11 cellular contexts compared by ENCODE assay signal in the genomic region with DNA sequence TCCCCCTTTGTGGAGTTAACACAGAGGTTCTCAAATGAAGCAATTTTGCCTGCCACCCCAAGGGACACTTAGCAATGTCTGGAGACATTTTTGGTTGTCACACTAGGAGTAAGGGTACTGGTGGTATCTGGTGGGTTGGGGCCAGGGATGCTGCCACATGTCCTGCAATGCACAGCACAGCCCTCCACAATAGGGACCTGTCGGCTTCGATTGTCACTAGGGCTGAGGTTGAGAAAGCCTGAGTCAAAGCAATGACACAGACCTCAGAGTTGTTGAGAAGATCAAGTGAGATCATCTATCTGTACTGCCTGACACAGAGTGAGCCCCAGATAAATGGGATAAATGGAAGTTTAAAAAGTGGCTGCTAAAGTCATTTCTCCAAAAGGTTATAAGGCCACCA.
DNase-seq lines count a peak whose midpoint lies in the region; ATAC-seq and TF ChIP-seq lines count a peak whose summit lies in the region.
"Had no signal": no experiment of that assay in that cellular context is flagged by ENCODE, and none has a peak within 500 bp of the region (broad histone marks: within the 10 kb centered on the region; RNA-seq: fewer than 3 reads in every experiment).

No MANE protein-coding gene starts in this region.

- peak overlapping the region; percentile 76 for H3K27ac Mint-ChIP-seq in neural progenitor cell
- H3K27ac Mint-ChIP-seq in activated CD4-positive, alpha-beta T cell treated with anti-CD3 and anti-CD28 coated beads, Interleukin-2, amount 10 ng/mL, durations not matched to agents 7 days and 5 days, result no peak overlapping the region
- H3K27ac Mint-ChIP-seq: B cell; stimulated activated naive CD8-positive, alpha-beta T cell treated with anti-CD3 and anti-CD28 coated beads, Interleukin-15, Interleukin-2, amounts not matched to agents 100 ng/mL and 50 ng/mL, for 24 hours had no signal

- H3F3A ChIP-seq in neural progenitor cell (ENCODE audit: low read depth), result no peaks in the 10 kb centered on the region

- H3K4me1 Mint-ChIP-seq in neural progenitor cell, result no peaks in the 10 kb centered on the region
- no peaks in the 10 kb centered on the region for H3K4me1 Mint-ChIP-seq in activated CD4-positive, alpha-beta T cell treated with anti-CD3 and anti-CD28 coated beads, Interleukin-2, amount 10 ng/mL, durations not matched to agents 7 days and 5 days
- H3K4me1 Mint-ChIP-seq: B cell had no signal

- no peaks in the 10 kb centered on the region for H4K20me1 ChIP-seq in neural progenitor cell (ENCODE audit: low read depth)

- H2AFZ ChIP-seq in neural progenitor cell (replicated peaks), result peak overlapping the region; percentile 64

- H3K9me3 ChIP-seq in esophagus (ENCODE audit: control insufficient read depth in 2 of 2, insufficient read depth in 1 of 2, low read depth in 1 of 2, low read length in 1 of 2) (no peaks in the 10 kb centered on the region), neural progenitor cell (ENCODE audit: low read depth) (no peaks in the 10 kb centered on the region), SJCRH30 (replicated peaks) (no peaks in the 10 kb centered on the region)

- no peaks in the 10 kb centered on the region for H3K27me3 ChIP-seq in esophagus (ENCODE audit: control insufficient read depth in 1 of 2, insufficient read depth in 2 of 2, low read length in 2 of 2)
- H3K27me3 ChIP-seq in neural progenitor cell, result no peaks in the 10 kb centered on the region
- H3K27me3 ChIP-seq in SJCRH30, result no peaks in the 10 kb centered on the region

- DNase-seq in NCI-H774 (lab: John Stamatoyannopoulos, UW) (peak; percentile 0), neural progenitor cell (ENCODE audit: low spot score) (no peak), SJCRH30 (no peak), GM10248 (ENCODE audit: extremely low spot score) (no peak)
- DNase-seq in activated CD4-positive, alpha-beta T cell treated with anti-CD3 and anti-CD28 coated beads, Interleukin-2, amount 10 ng/mL, durations not matched to agents 7 days and 5 days, result no peak
- DNase-seq: T-helper 2 cell had no signal

- H3K4me2 ChIP-seq in neural progenitor cell, result no peak overlapping the region

- H3K4me1 ChIP-seq in esophagus (ENCODE audit: control insufficient read depth in 2 of 2, insufficient read depth in 2 of 2, low read length in 1 of 2), result peaks cover 11 to 27% of the 10 kb centered on the region in 2 donors
- no peaks in the 10 kb centered on the region for H3K4me1 ChIP-seq in neural progenitor cell
- peaks cover 13% of the 10 kb centered on the region for H3K4me1 ChIP-seq in SJCRH30

- POLR2A ChIA-PET in GM10248 (lab: Yijun Ruan, JAX), result no interaction called here
- POLR2A ChIA-PET in activated CD4-positive, alpha-beta T cell treated with anti-CD3 and anti-CD28 coated beads, Interleukin-2, amount 10 ng/mL, durations not matched to agents 7 days and 5 days (lab: Charles Lee), result no interaction called here

- H3K4me3 ChIP-seq in esophagus (ENCODE audit: low read depth in 1 of 2, low read length in 2 of 2), result no peak overlapping the region
- no peak overlapping the region for H3K4me3 ChIP-seq in neural progenitor cell
- no peak overlapping the region for H3K4me3 ChIP-seq in SJCRH30

- peaks cover 5% of the 10 kb centered on the region for H3K27me3 Mint-ChIP-seq in neural progenitor cell (ENCODE audit: insufficient read depth, low read depth)
- no peaks in the 10 kb centered on the region for H3K27me3 Mint-ChIP-seq in activated CD4-positive, alpha-beta T cell treated with anti-CD3 and anti-CD28 coated beads, Interleukin-2, amount 10 ng/mL, durations not matched to agents 7 days and 5 days
- H3K27me3 Mint-ChIP-seq: stimulated activated naive CD8-positive, alpha-beta T cell treated with anti-CD3 and anti-CD28 coated beads, Interleukin-15, Interleukin-2, amounts not matched to agents 100 ng/mL and 50 ng/mL, for 24 hours had no signal

- ATAC-seq in HG02623 (IDR thresholded peaks at IDR 0.05; ENCODE audit: unreplicated experiment), result no peak

- 0 out of 2 replicates have a peak overlapping the region, but pooled peaks have one; percentile 0 for H3K27ac ChIP-seq in 22Rv1
- peak overlapping the region; percentile 82 to 94 for H3K27ac ChIP-seq in esophagus (ENCODE audit: low read depth in 2 of 2, low read length in 1 of 2)
- no peak overlapping the region for H3K27ac ChIP-seq in neural progenitor cell
- H3K27ac ChIP-seq in SJCRH30, result no peak overlapping the region

- H3K36me3 Mint-ChIP-seq in neural progenitor cell, result no peaks in the 10 kb centered on the region
- no peaks in the 10 kb centered on the region for H3K36me3 Mint-ChIP-seq in activated CD4-positive, alpha-beta T cell treated with anti-CD3 and anti-CD28 coated beads, Interleukin-2, amount 10 ng/mL, durations not matched to agents 7 days and 5 days (ENCODE audit: low read depth)

- no peaks in the 10 kb centered on the region for H3K9me3 Mint-ChIP-seq in neural progenitor cell
- H3K9me3 Mint-ChIP-seq in activated CD4-positive, alpha-beta T cell treated with anti-CD3 and anti-CD28 coated beads, Interleukin-2, amount 10 ng/mL, durations not matched to agents 7 days and 5 days, result no peaks in the 10 kb centered on the region
- H3K9me3 Mint-ChIP-seq: stimulated activated naive CD8-positive, alpha-beta T cell treated with anti-CD3 and anti-CD28 coated beads, Interleukin-15, Interleukin-2, amounts not matched to agents 100 ng/mL and 50 ng/mL, for 24 hours had no signal

- TF ChIP-seq CTCF in 22Rv1 (IDR thresholded peaks at IDR 0.05), result no peak
- no peak for TF ChIP-seq CTCF in neural progenitor cell (IDR thresholded peaks at IDR 0.05)
- TF ChIP-seq CTCF in GM10248 (IDR thresholded peaks at IDR 0.05; ENCODE audit: control extremely low read depth, extremely low read depth, low read depth, missing control alignments), result no peak

- CTCF ChIA-PET in GM10248 (lab: Yijun Ruan, JAX), result no interaction called here
- CTCF ChIA-PET in activated CD4-positive, alpha-beta T cell treated with anti-CD3 and anti-CD28 coated beads, Interleukin-2, amount 10 ng/mL, durations not matched to agents 7 days and 5 days (lab: Charles Lee), result no interaction called here

- H3K9ac ChIP-seq in neural progenitor cell, result no peak overlapping the region

- H3K79me2 ChIP-seq in neural progenitor cell (ENCODE audit: low read depth), result no peaks in the 10 kb centered on the region

- no peak overlapping the region for H3K4me3 Mint-ChIP-seq in neural progenitor cell
- H3K4me3 Mint-ChIP-seq in activated CD4-positive, alpha-beta T cell treated with anti-CD3 and anti-CD28 coated beads, Interleukin-2, amount 10 ng/mL, durations not matched to agents 7 days and 5 days, result no peak overlapping the region
- H3K4me3 Mint-ChIP-seq: B cell; stimulated activated naive CD8-positive, alpha-beta T cell treated with anti-CD3 and anti-CD28 coated beads, Interleukin-15, Interleukin-2, amounts not matched to agents 100 ng/mL and 50 ng/mL, for 24 hours had no signal

- WGBS in esophagus, 2 donors, result 54 to 69% methylated on average over 2 of the region's 2 CpGs

- H3K36me3 ChIP-seq in esophagus (ENCODE audit: control insufficient read depth in 2 of 2, insufficient read depth in 2 of 2, low read length in 1 of 2), result no peaks in the 10 kb centered on the region
- H3K36me3 ChIP-seq in neural progenitor cell, result no peaks in the 10 kb centered on the region
- H3K36me3 ChIP-seq in SJCRH30, result no peaks in the 10 kb centered on the region

Comparison
In these comparisons a context has a peak if more than half of its experiments do, and no peak if none do; other contexts are left out.
1. H3K27ac ChIP-seq: peak in 22Rv1 (single experiment) and esophagus (2 of 2); none in neural progenitor cell (single experiment) and SJCRH30 (single experiment).